ENCODE assay signal across 20 cellular contexts in the genomic region with DNA sequence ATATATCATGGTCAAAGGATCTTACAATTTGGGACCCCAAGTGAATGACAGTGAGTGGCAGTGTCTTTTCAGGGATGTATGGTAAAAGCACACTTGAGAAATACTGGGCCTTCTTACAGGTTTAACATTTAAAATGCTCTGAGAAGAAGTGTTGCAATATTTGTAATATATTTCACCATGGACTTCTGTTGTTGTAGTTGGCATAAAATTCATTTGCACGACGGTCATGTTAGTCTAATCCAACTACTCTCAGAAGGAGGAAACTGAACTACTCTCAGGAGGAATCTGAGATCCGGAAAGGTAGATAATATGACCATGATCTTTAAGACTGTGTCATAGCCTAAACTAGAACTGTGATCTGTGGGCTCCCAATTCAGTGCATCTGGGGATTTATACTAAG.
"Had no signal": no experiment of that assay in that cellular context is flagged by ENCODE, and none has a peak within 500 bp of the region (broad histone marks: within the 10 kb centered on the region; RNA-seq: fewer than 3 reads in every experiment).

No MANE protein-coding gene starts in this region.

- H3K27me3 ChIP-seq: neutrophil, upper lobe of left lung had no signal

- H3K36me3 Mint-ChIP-seq: activated naive CD8-positive, alpha-beta T cell; naive thymus-derived CD8-positive, alpha-beta T cell had no signal

- DNase-seq: activated B cell treated with CpG ODN at 0.5 μM for 24 hours; activated CD4-positive, alpha-beta T cell treated with anti-CD3 and anti-CD28 coated beads, Interleukin-2, amount 50 U/mL, for 1 hour; activated gamma-delta T cell; activated T-cell treated with anti-CD3 and anti-CD28 coated beads, Interleukin-2, amount 50 U/mL, for 48 hours; anterior cingulate cortex; left cardiac atrium; mammary epithelial cell; mucosa of descending colon; naive thymus-derived CD8-positive, alpha-beta T cell; stimulated activated CD4-positive, alpha-beta T cell treated with anti-CD3 and anti-CD28 coated beads, Interleukin-12 subunit alpha, Interleukin-12 subunit beta, amount 100 ng/mL, for 4 hours; stimulated activated naive CD8-positive, alpha-beta T cell treated with anti-CD3 and anti-CD28 coated beads, Interleukin-15, Interleukin-2, amounts not matched to agents 100 U/mL and 50 U/mL, for 24 hours; T-helper 17 cell; upper lobe of left lung had no signal

- H3K4me3 ChIP-seq: mucosa of descending colon, upper lobe of left lung had no signal

- H3K27ac ChIP-seq: neutrophil, upper lobe of left lung had no signal

- ATAC-seq: left cardiac atrium; mucosa of descending colon; naive thymus-derived CD8-positive, alpha-beta T cell; sciatic nerve; stimulated activated naive CD8-positive, alpha-beta T cell treated with anti-CD3 and anti-CD28 coated beads, Interleukin-15, Interleukin-2, amounts not matched to agents 100 U/mL and 50 U/mL, for 24 hours; T-helper 17 cell had no signal

- H3K9me3 ChIP-seq: mucosa of descending colon, neutrophil, upper lobe of left lung had no signal

- H3K27me3 Mint-ChIP-seq: activated B cell treated with CpG ODN at 0.5 μM for 24 hours; activated naive CD8-positive, alpha-beta T cell; progenitor cell of endocrine pancreas; T-helper 17 cell had no signal

- H3K4me3 Mint-ChIP-seq: activated B cell treated with CpG ODN at 0.5 μM for 24 hours; activated naive CD8-positive, alpha-beta T cell; naive thymus-derived CD8-positive, alpha-beta T cell; T-helper 17 cell had no signal

- FAIRE-seq: colon, endothelial cell of umbilical vein, TTC549 had no signal

- H3K4me1 Mint-ChIP-seq: activated B cell treated with CpG ODN at 0.5 μM for 24 hours; naive thymus-derived CD8-positive, alpha-beta T cell; T-helper 17 cell had no signal

- H3K27ac Mint-ChIP-seq: activated B cell treated with CpG ODN at 0.5 μM for 24 hours; activated naive CD8-positive, alpha-beta T cell; naive thymus-derived CD8-positive, alpha-beta T cell; progenitor cell of endocrine pancreas; T-helper 17 cell had no signal

- H3K4me1 ChIP-seq: upper lobe of left lung had no signal

- H3K36me3 ChIP-seq: neutrophil, upper lobe of left lung had no signal
